23 cellular contexts compared by ENCODE assay signal in the genomic region with DNA sequence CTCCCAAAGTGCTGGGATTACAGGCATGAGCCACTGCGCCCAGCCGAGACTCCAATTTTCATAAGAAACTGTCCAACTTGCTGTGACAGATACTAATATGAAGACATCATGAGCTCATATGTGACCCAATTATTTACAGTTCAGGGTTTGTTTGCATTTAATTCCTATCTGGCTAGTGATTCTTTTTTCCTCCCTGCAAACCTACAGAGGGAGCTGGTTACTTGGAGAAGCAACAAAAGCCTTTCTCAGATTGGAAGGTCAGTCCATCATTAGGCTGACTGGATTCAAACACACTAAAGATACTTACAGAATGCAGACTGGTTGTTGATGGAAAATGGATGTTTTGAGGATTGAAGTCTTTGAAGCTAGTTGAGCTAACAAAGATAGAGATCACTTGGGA.
A peak's percentile ranks its signal among the peaks of the same experiment; 100 is the strongest.
DNase-seq lines count a peak whose midpoint lies in the region; ATAC-seq and TF ChIP-seq lines count a peak whose summit lies in the region.
"Had no signal": no experiment of that assay in that cellular context is flagged by ENCODE, and none has a peak within 500 bp of the region (broad histone marks: within the 10 kb centered on the region; RNA-seq: fewer than 3 reads in every experiment).

No MANE protein-coding gene starts in this region.

- H3K36me3 ChIP-seq in PC-3 (ENCODE audit: low read depth, low read length) (no peaks in the 10 kb centered on the region), neutrophil (peaks cover 32% of the 10 kb centered on the region)
- H3K36me3 ChIP-seq: uterus had no signal

- POLR2A ChIA-PET in PC-3 (lab: Charles Lee; ENCODE audit: unreplicated experiment) = no interaction called here

- peaks cover 72% of the 10 kb centered on the region for H3K36me3 Mint-ChIP-seq in activated T-cell treated with anti-CD3 and anti-CD28 coated beads, Interleukin-2, amount 50 U/mL, for 24 hours (ENCODE audit: low read depth)
- H3K36me3 Mint-ChIP-seq in effector memory CD8-positive, alpha-beta T cell (ENCODE audit: insufficient read depth) = peaks cover 25% of the 10 kb centered on the region
- H3K36me3 Mint-ChIP-seq: mesothelial cell of epicardium had no signal

- peaks cover 93% of the 10 kb centered on the region for H3K4me1 Mint-ChIP-seq in activated T-cell treated with anti-CD3 and anti-CD28 coated beads, Interleukin-2, amount 50 U/mL, for 24 hours (ENCODE audit: low read depth)
- H3K4me1 Mint-ChIP-seq in effector memory CD8-positive, alpha-beta T cell (ENCODE audit: low read depth in 2 of 2) = peaks cover 75 to 87% of the 10 kb centered on the region in 2 donors

- CTCF ChIA-PET in PC-3 (lab: Charles Lee) = interaction anchor here (0.6 to 0.7 kb wide), 2 partner anchors 40 to 199 kb away, joined by 3 to 4 read pairs; no protein-coding TSS in a partner anchor

- H3K9me3 Mint-ChIP-seq in activated T-cell treated with anti-CD3 and anti-CD28 coated beads, Interleukin-2, amount 50 U/mL, for 24 hours = no peaks in the 10 kb centered on the region
- H3K9me3 Mint-ChIP-seq in effector memory CD8-positive, alpha-beta T cell = no peaks in the 10 kb centered on the region
- H3K9me3 Mint-ChIP-seq: mesothelial cell of epicardium had no signal

- peaks cover 21% of the 10 kb centered on the region for H3K4me1 ChIP-seq in PC-3 (ENCODE audit: insufficient read depth, low read length)
- peaks cover 19 to 28% of the 10 kb centered on the region in 2 experiments for H3K4me1 ChIP-seq in neutrophil (ENCODE audit: control insufficient read depth in 1 of 2, insufficient read depth in 1 of 2, low read depth in 1 of 2, low read length in 1 of 2)
- H3K4me1 ChIP-seq: parathyroid adenoma, uterus had no signal

- no peaks in the 10 kb centered on the region for H3K27me3 ChIP-seq in PC-3 (ENCODE audit: low read length)
- H3K27me3 ChIP-seq in neutrophil = no peaks in the 10 kb centered on the region
- H3K27me3 ChIP-seq: heart left ventricle, uterus had no signal

- no peaks in the 10 kb centered on the region for H3K9me3 ChIP-seq in PC-3 (ENCODE audit: low read length)
- no peaks in the 10 kb centered on the region for H3K9me3 ChIP-seq in neutrophil
- H3K9me3 ChIP-seq: heart left ventricle, uterus had no signal

- intact Hi-C loops in PC-3 (cut with micrococcal nuclease) = loop anchor here (2.0 to 10.0 kb wide), 2 partner anchors 57 to 171 kb away; no protein-coding TSS in a partner anchor
- intact Hi-C loops in left cardiac atrium (cut with DNase I) = no loop called here

- H3K4me3 ChIP-seq in PC-3 (ENCODE audit: low read length) (no peak overlapping the region), neutrophil (ENCODE audit: low read depth in 1 of 2, low read length in 1 of 2) (no peak overlapping the region)
- H3K4me3 ChIP-seq: heart left ventricle, smooth muscle cell, uterus had no signal

- no peaks in the 10 kb centered on the region for H3K9me2 ChIP-seq in PC-3 (replicated peaks; ENCODE audit: low read length)

- H3K4me2 ChIP-seq in PC-3 (ENCODE audit: low read length) = no peak overlapping the region
- H3K4me2 ChIP-seq: smooth muscle cell had no signal

- no peak overlapping the region for H3K4me3 Mint-ChIP-seq in activated T-cell treated with anti-CD3 and anti-CD28 coated beads, Interleukin-2, amount 50 U/mL, for 24 hours
- no peak overlapping the region for H3K4me3 Mint-ChIP-seq in effector memory CD8-positive, alpha-beta T cell
- H3K4me3 Mint-ChIP-seq: mesothelial cell of epicardium had no signal

- TF ChIP-seq CTCF in PC-3 (conservative IDR thresholded peaks at IDR 0.05; ENCODE audit: low read depth, low read length) = 0 out of 2 replicates have a peak, but pooled peaks have one; percentile 15
- TF ChIP-seq CTCF in neutrophil (IDR thresholded peaks at IDR 0.05) = no peak

- ATAC-seq in PC-3 (no peak), HG03095 (IDR thresholded peaks at IDR 0.05; ENCODE audit: unreplicated experiment) (no peak), GM19397 (IDR thresholded peaks at IDR 0.05; ENCODE audit: unreplicated experiment) (no peak), left cardiac atrium (no peak)
- no peak for ATAC-seq in effector memory CD8-positive, alpha-beta T cell (replicated peaks)
- ATAC-seq: HCT116, heart left ventricle had no signal

- peak overlapping the region; percentile 67 for H3K27ac Mint-ChIP-seq in activated T-cell treated with anti-CD3 and anti-CD28 coated beads, Interleukin-2, amount 50 U/mL, for 24 hours
- H3K27ac Mint-ChIP-seq in effector memory CD8-positive, alpha-beta T cell = peak overlapping the region; percentile 82 to 89
- H3K27ac Mint-ChIP-seq: mesothelial cell of epicardium had no signal

- no peaks in the 10 kb centered on the region for H3K79me2 ChIP-seq in PC-3 (ENCODE audit: low read length)
- H3K79me2 ChIP-seq: parathyroid adenoma had no signal

- no TSS peak for BruUV-seq in PC-3 (replicated peaks; lab: Mats Ljungman, UMichigan)

- no peaks in the 10 kb centered on the region for H3K27me3 Mint-ChIP-seq in activated T-cell treated with anti-CD3 and anti-CD28 coated beads, Interleukin-2, amount 50 U/mL, for 24 hours
- no peaks in the 10 kb centered on the region for H3K27me3 Mint-ChIP-seq in effector memory CD8-positive, alpha-beta T cell

- no peak overlapping the region for H2AFZ ChIP-seq in PC-3 (ENCODE audit: low read length)
- H2AFZ ChIP-seq: parathyroid adenoma had no signal

- H3K27ac ChIP-seq in PC-3 (ENCODE audit: low read length) (no peak overlapping the region), neutrophil (peak overlapping the region; percentile 30)
- H3K27ac ChIP-seq: heart left ventricle, parathyroid adenoma, uterus had no signal

- no peak overlapping the region for H3K9ac ChIP-seq in PC-3 (ENCODE audit: low read length)
- H3K9ac ChIP-seq: parathyroid adenoma had no signal

- H3F3A ChIP-seq in PC-3 (ENCODE audit: low read length, unreplicated experiment) = no peaks in the 10 kb centered on the region

- DNase-seq in activated T-cell treated with anti-CD3 and anti-CD28 coated beads, Interleukin-2, amount 50 U/mL, for 24 hours = no peak
- DNase-seq in activated T-cell treated with anti-CD3 and anti-CD28 coated beads, Interleukin-2, amount 50 U/mL, for 48 hours = no peak
- DNase-seq in PC-3 (no peak), left cardiac atrium (no peak)
- DNase-seq in effector memory CD8-positive, alpha-beta T cell = no peak
- DNase-seq: activated CD4-positive, CD25-positive, alpha-beta regulatory T cell treated with anti-CD3 and anti-CD28 coated beads, Interleukin-2, amount 50 U/mL, for 72 hours; aorta; COR-L47; heart left ventricle; NCI-H1048; NCI-H2107; NCI-H82; RPMI8226; stimulated activated naive CD4-positive, alpha-beta T cell treated with Interleukin-2 at 50 U/mL for 16 hours; T-helper 1 cell; uterus had no signal

- no peaks in the 10 kb centered on the region for H4K20me1 ChIP-seq in PC-3 (ENCODE audit: low read length)
